ENCODE assay signal across 1 cellular context in the genomic region with DNA sequence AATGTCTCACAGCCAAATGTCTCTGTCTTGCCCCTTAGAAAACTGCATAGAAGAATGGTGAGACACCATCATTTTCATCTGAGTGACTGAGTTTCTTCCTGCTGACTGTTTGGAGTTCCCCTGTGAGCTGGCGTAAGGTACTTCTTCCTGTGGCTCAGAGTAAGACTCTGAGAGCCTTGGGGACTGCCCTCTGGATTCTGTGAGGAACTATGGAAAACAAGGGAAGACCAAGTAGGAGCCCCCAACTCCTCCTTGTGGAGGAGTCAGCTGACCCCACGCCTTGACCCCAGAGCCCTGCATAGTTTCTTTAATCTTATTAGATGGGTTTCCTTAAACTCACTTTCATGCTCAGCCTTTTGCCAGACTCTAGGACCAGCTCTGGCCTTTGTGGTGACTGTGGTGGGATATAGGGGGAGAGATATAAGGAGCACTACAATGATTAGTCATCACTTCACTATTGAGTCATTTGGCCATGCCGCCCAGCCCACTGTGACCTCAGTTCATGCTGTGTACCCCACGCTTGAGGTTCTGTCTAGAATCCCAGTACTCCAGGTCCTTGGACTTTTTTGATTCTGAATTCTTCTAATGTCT.
A peak's percentile ranks its signal among the peaks of the same experiment; 100 is the strongest.
TF ChIP-seq lines count a peak whose summit lies in the region.

No MANE protein-coding gene starts in this region.

TF ChIP-seq in SK-N-SH, 30 proteins besides CTCF, POLR2A, EP300 and RAD21 (continued from another document):
- TF ChIP-seq USF2 (IDR thresholded peaks at IDR 0.05; ENCODE audit: borderline replicate concordance, low read depth, low read length): no peak
- TF ChIP-seq FOXJ3 (CRISPR knock-in tag; IDR thresholded peaks at IDR 0.05): no peak
- peak; percentile 33 for TF ChIP-seq TCF12 (IDR thresholded peaks at IDR 0.05)
- peak; percentile 42; the same call in 1 of the 2 replicates for TF ChIP-seq JUND (IDR thresholded peaks at IDR 0.05)
- no peak for TF ChIP-seq MXI1 (IDR thresholded peaks at IDR 0.05; ENCODE audit: low read depth, low read length)
- TF ChIP-seq, protein P1, sequence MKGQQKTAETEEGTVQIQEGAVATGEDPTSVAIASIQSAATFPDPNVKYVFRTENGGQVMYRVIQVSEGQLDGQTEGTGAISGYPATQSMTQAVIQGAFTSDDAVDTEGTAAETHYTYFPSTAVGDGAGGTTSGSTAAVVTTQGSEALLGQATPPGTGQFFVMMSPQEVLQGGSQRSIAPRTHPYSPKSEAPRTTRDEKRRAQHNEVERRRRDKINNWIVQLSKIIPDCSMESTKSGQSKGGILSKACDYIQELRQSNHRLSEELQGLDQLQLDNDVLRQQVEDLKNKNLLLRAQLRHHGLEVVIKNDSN (IDR thresholded peaks at IDR 0.05; ENCODE audit: borderline replicate concordance, low read depth): no peak
- TF ChIP-seq MEF2A (IDR thresholded peaks at IDR 0.05; ENCODE audit: borderline replicate concordance, low read depth): 0 out of 2 replicates have a peak, but pooled peaks have one; percentile 20
- no peak for TF ChIP-seq YY1 (IDR thresholded peaks at IDR 0.05; ENCODE audit: low read depth)
- 0 out of 2 replicates have a peak, but pooled peaks have one; percentile 35 for TF ChIP-seq SIN3A (IDR thresholded peaks at IDR 0.05; ENCODE audit: borderline replicate concordance, low read depth, low read length)
- TF ChIP-seq GABPA (IDR thresholded peaks at IDR 0.05; ENCODE audit: low read depth): 0 out of 2 replicates have a peak, but pooled peaks have one; percentile 14
- no peak for TF ChIP-seq REST (IDR thresholded peaks at IDR 0.05; ENCODE audit: low read depth, low read length)
